Comparison of ENCODE assay signal across 23 cellular contexts in the genomic region with DNA sequence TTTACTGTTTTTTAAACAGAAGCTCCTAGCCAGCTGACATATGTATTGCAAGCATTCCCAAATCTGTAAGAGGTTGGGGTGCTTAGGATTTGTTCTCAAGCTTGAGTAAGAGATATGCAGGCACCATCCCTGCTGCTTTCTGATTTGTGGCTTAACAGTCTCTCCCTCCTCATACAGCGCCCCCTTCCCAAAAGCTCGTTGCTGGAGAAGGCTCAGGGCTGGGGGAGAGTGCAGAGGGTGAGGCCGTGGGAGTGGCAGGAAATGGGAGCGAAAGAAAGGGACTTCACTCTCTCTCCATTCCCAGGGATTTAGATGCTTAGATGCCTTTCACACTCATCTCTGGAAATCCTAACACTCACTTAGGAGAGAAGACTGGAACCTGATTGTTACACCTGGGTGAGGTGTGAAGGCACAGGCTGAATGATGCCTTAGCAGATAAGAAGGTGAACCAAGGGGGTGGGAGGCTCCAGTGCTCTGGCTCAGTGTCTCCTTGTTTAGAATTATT.
"Had no signal": no experiment of that assay in that cellular context is flagged by ENCODE, and none has a peak within 500 bp of the region (broad histone marks: within the 10 kb centered on the region; RNA-seq: fewer than 3 reads in every experiment).

No MANE protein-coding gene starts in this region.

- H3K27ac Mint-ChIP-seq: naive thymus-derived CD4-positive, alpha-beta T cell; stimulated activated memory B cell treated with anti-CD40 and anti-IgM and Interleukin-4, amounts not matched to agents 10 μg/mL and 1 μg/mL and 100 μg/mL, for 72 hours; stimulated activated naive CD8-positive, alpha-beta T cell treated with anti-CD3 and anti-CD28 coated beads, Interleukin-15, amount 100 ng/mL, for 72 hours had no signal

- FAIRE-seq: endometrium, kidney had no signal

- DNase-seq: central memory CD4-positive, alpha-beta T cell; dorsolateral prefrontal cortex; effector CD8-positive, alpha-beta T cell; gastrocnemius medialis; glutamatergic neuron; kidney; left cardiac atrium; left ventricle myocardium superior; mesenchymal stem cell; naive thymus-derived CD4-positive, alpha-beta T cell; occipital lobe; posterior cingulate gyrus; spleen; stimulated activated CD4-positive, alpha-beta T cell treated with anti-CD3 and anti-CD28 coated beads, Interleukin-15, amount 100 ng/mL, for 24 hours; stimulated activated CD4-positive, alpha-beta T cell treated with anti-CD3 and anti-CD28 coated beads, Interleukin-1b, Interleukin-23, amount 100 ng/mL, for 48 hours; stimulated activated CD4-positive, alpha-beta T cell treated with anti-CD3 and anti-CD28 coated beads, Interleukin-4, amount 100 ng/mL, for 24 hours; stimulated activated naive CD8-positive, alpha-beta T cell treated with anti-CD3 and anti-CD28 coated beads, Interleukin-15, amount 100 ng/mL, for 72 hours; testis had no signal

- H3K4me1 ChIP-seq: spleen, testis had no signal

- H3K27me3 ChIP-seq: gastrocnemius medialis, testis, tibial nerve had no signal

- H3K36me3 ChIP-seq: gastrocnemius medialis, spleen, tibial nerve had no signal

- H3K4me1 Mint-ChIP-seq: naive thymus-derived CD4-positive, alpha-beta T cell; stimulated activated memory B cell treated with anti-CD40 and anti-IgM and Interleukin-4, amounts not matched to agents 10 μg/mL and 1 μg/mL and 100 μg/mL, for 72 hours; stimulated activated naive CD8-positive, alpha-beta T cell treated with anti-CD3 and anti-CD28 coated beads, Interleukin-15, amount 100 ng/mL, for 72 hours had no signal

- H3K4me3 Mint-ChIP-seq: naive thymus-derived CD4-positive, alpha-beta T cell; stimulated activated memory B cell treated with anti-CD40 and anti-IgM and Interleukin-4, amounts not matched to agents 10 μg/mL and 1 μg/mL and 100 μg/mL, for 72 hours; stimulated activated naive CD8-positive, alpha-beta T cell treated with anti-CD3 and anti-CD28 coated beads, Interleukin-15, amount 100 ng/mL, for 72 hours had no signal

- H3K4me3 ChIP-seq: coronary artery, dorsolateral prefrontal cortex, gastrocnemius medialis, lung, spleen, testis, tibial nerve had no signal

- H3K9me3 ChIP-seq: testis had no signal

- H3K27ac ChIP-seq: coronary artery, dorsolateral prefrontal cortex, gastrocnemius medialis, spleen, testis, tibial nerve had no signal

- H3K9me3 Mint-ChIP-seq: stimulated activated naive CD8-positive, alpha-beta T cell treated with anti-CD3 and anti-CD28 coated beads, Interleukin-15, amount 100 ng/mL, for 72 hours had no signal

- H3K36me3 Mint-ChIP-seq: naive thymus-derived CD4-positive, alpha-beta T cell; stimulated activated memory B cell treated with anti-CD40 and anti-IgM and Interleukin-4, amounts not matched to agents 10 μg/mL and 1 μg/mL and 100 μg/mL, for 72 hours had no signal
